ENCODE assay signal across 16 cellular contexts in genomic region chr13:114008964-114009589, GRCh38. TPM values are rescaled to one million over a fixed set of nuclear protein-coding genes. Genes with fewer than 3 reads are reported as not detected.
A peak's percentile ranks its signal among the peaks of the same experiment; 100 is the strongest.
DNase-seq lines count a peak whose midpoint lies in the region; ATAC-seq and TF ChIP-seq lines count a peak whose summit lies in the region.
"Had no signal": no experiment of that assay in that cellular context is flagged by ENCODE, and none has a peak within 500 bp of the region (broad histone marks: within the 10 kb centered on the region; RNA-seq: fewer than 3 reads in every experiment).

No MANE protein-coding gene starts in this region.

- H3K27me3 ChIP-seq in right atrium auricular region (no peaks in the 10 kb centered on the region), RWPE2 (ENCODE audit: insufficient read depth, poor library complexity, severe bottlenecking) (no peaks in the 10 kb centered on the region)
- H3K27me3 ChIP-seq: Peyer's patch had no signal

- no peak overlapping the region for H3K4me3 ChIP-seq in right atrium auricular region
- H3K4me3 ChIP-seq in RWPE2 (ENCODE audit: severe bottlenecking): no peak overlapping the region
- H3K4me3 ChIP-seq: Peyer's patch had no signal

- H3K4me1 ChIP-seq in right atrium auricular region: no peaks in the 10 kb centered on the region
- no peaks in the 10 kb centered on the region for H3K4me1 ChIP-seq in RWPE2 (ENCODE audit: insufficient read depth, poor library complexity, severe bottlenecking)
- H3K4me1 ChIP-seq: Peyer's patch had no signal

- peaks cover 32% of the 10 kb centered on the region for H3K36me3 ChIP-seq in right atrium auricular region
- H3K36me3 ChIP-seq in RWPE2 (ENCODE audit: low read depth): peaks cover 18% of the 10 kb centered on the region

- DNase-seq in Right ventricle myocardium inferior (ENCODE audit: missing footprints) (peak; percentile 68), right atrium auricular region (ENCODE audit: low spot score) (no peak), RWPE2 (ENCODE audit: low spot score) (peak; percentile 22), left ventricle myocardium superior (peak; percentile 25), posterior vena cava (ENCODE audit: low spot score) (peak; percentile 76), NCI-H146 treated with DMSO at 0.1 percent for 48 hours (lab: John Stamatoyannopoulos, UW; ENCODE audit: unreplicated experiment) (no peak), DMS153 treated with DMSO at 0.1 percent for 48 hours (lab: John Stamatoyannopoulos, UW; ENCODE audit: unreplicated experiment) (no peak)
- DNase-seq: CD8-positive, alpha-beta memory T cell; NCI-H1417; NCI-H2029 treated with DMSO at 0.1 percent for 48 hours; NCI-H510A treated with DMSO at 0.1 percent for 48 hours; SIG-M5 had no signal

- H3K9me3 ChIP-seq in right atrium auricular region: no peaks in the 10 kb centered on the region
- H3K9me3 ChIP-seq in RWPE2 (ENCODE audit: severe bottlenecking): no peaks in the 10 kb centered on the region
- H3K9me3 ChIP-seq: Peyer's patch had no signal

- intact Hi-C loops in Right ventricle myocardium inferior (cut with DNase I) (no loop called here), left ventricle myocardium superior (cut with micrococcal nuclease) (no loop called here), posterior vena cava (cut with DNase I) (no loop called here)

- TF ChIP-seq CTCF in right atrium auricular region (IDR thresholded peaks at IDR 0.05): no peak
- no peak for TF ChIP-seq CTCF in RWPE2 (IDR thresholded peaks at IDR 0.05; ENCODE audit: poor library complexity, severe bottlenecking)

- no peak overlapping the region for H3K27ac ChIP-seq in right atrium auricular region
- no peak overlapping the region for H3K27ac ChIP-seq in RWPE2 (ENCODE audit: poor library complexity, severe bottlenecking)
- H3K27ac ChIP-seq: Peyer's patch had no signal

- ATAC-seq in Right ventricle myocardium inferior: no peak
- ATAC-seq in RWPE2 (ENCODE audit: low read depth): no peak
- no peak for ATAC-seq in left ventricle myocardium superior
- ATAC-seq in GM19463 (IDR thresholded peaks at IDR 0.05; ENCODE audit: unreplicated experiment): no peak

RNA-seq across cellular contexts. Expression of gene C13orf46, which starts 35.2 kb away (rescaled TPM):
- total RNA-seq in Right ventricle myocardium inferior (0.32 TPM), right atrium auricular region (1 to 10 TPM in 1 of 2 donors, under 1 TPM in 1; 0.59 to 2.7 TPM), left ventricle myocardium superior (0.37 TPM), posterior vena cava (1 to 10 TPM; 1.2 to 1.9 TPM)
- total RNA-seq: Daoy, H4 had no signal

Comparison
In these comparisons a context has a peak if more than half of its experiments do, and no peak if none do; other contexts are left out.
1. DNase-seq: peak in Right ventricle myocardium inferior (single experiment), RWPE2 (single experiment), left ventricle myocardium superior (single experiment) and posterior vena cava (single experiment); none in right atrium auricular region (single experiment), NCI-H146 treated with DMSO at 0.1 percent for 48 hours (single experiment) and DMS153 treated with DMSO at 0.1 percent for 48 hours (single experiment).